8 cellular contexts compared by ENCODE assay signal in genomic region chr2:25567406-25567805, GRCh38.
A peak's percentile ranks its signal among the peaks of the same experiment; 100 is the strongest.
DNase-seq lines count a peak whose midpoint lies in the region; ATAC-seq, FAIRE-seq and TF ChIP-seq lines count a peak whose summit lies in the region.

No MANE protein-coding gene starts in this region.

- H3K27me3 Mint-ChIP-seq in activated T-helper 17 cell treated with anti-CD3 and anti-CD28 coated beads, Interleukin-2, amount 50 U/mL, for 72 hours, result no peaks in the 10 kb centered on the region

- H3K4me1 Mint-ChIP-seq in activated T-helper 17 cell treated with anti-CD3 and anti-CD28 coated beads, Interleukin-2, amount 50 U/mL, for 72 hours, result no peaks in the 10 kb centered on the region

- no peak overlapping the region for H3K4me3 Mint-ChIP-seq in activated T-helper 17 cell treated with anti-CD3 and anti-CD28 coated beads, Interleukin-2, amount 50 U/mL, for 72 hours

- H3K4me1 ChIP-seq in A673 (ENCODE audit: insufficient read depth, low read length, poor library complexity, severe bottlenecking) (peaks cover 8% of the 10 kb centered on the region), kidney (ENCODE audit: control insufficient read depth in 1 of 2, insufficient read depth in 1 of 2, low read depth in 1 of 2, low read length in 2 of 2) (peaks cover 5 to 6% of the 10 kb centered on the region in 2 donors)

- no TSS peak for BruUV-seq in A673 (replicated peaks; lab: Mats Ljungman, UMichigan)

- no peaks in the 10 kb centered on the region for H3K27me3 ChIP-seq in A673 (replicated peaks; ENCODE audit: insufficient read depth, low read depth, low read length, poor library complexity)

- H3K36me3 Mint-ChIP-seq in activated T-helper 17 cell treated with anti-CD3 and anti-CD28 coated beads, Interleukin-2, amount 50 U/mL, for 72 hours (ENCODE audit: low read depth), result no peaks in the 10 kb centered on the region

- intact Hi-C loops in A673 (cut with micrococcal nuclease; ENCODE audit: unreplicated experiment), result no loop called here
- intact Hi-C loops in kidney (cut with DNase I), result no loop called here

- CTCF ChIA-PET in A673 (lab: Charles Lee), result no interaction called here

- FAIRE-seq in kidney (lab: Jason Lieb, UNC), result peak; percentile 72

- no peak overlapping the region for H3K4me3 ChIP-seq in A673 (ENCODE audit: low read depth, low read length, poor library complexity, severe bottlenecking)
- no peak overlapping the region for H3K4me3 ChIP-seq in LNCaP clone FGC (ENCODE audit: low read depth, low read length)
- H3K4me3 ChIP-seq in kidney (ENCODE audit: low read length in 2 of 2), result no peak overlapping the region

- no peak overlapping the region for H3K9ac ChIP-seq in kidney (ENCODE audit: low read length in 2 of 2)

- H3K36me3 ChIP-seq in A673 (ENCODE audit: insufficient read depth, low read length, poor library complexity, severe bottlenecking) (no peaks in the 10 kb centered on the region), kidney (ENCODE audit: control insufficient read depth in 1 of 2, insufficient read depth in 2 of 2, low read length in 2 of 2) (no peaks in the 10 kb centered on the region)

- H3K9me3 ChIP-seq in A673 (ENCODE audit: low read depth, low read length, poor library complexity, severe bottlenecking) (no peaks in the 10 kb centered on the region), kidney (ENCODE audit: control insufficient read depth in 1 of 2, low read length in 2 of 2) (no peaks in the 10 kb centered on the region)

- POLR2A ChIA-PET in A673 (lab: Charles Lee; ENCODE audit: low non-redundant PET), result no interaction called here

- TF ChIP-seq CTCF in A673 (conservative IDR thresholded peaks at IDR 0.05; ENCODE audit: low read depth, low read length) (peak; percentile 63), LNCaP clone FGC (IDR thresholded peaks at IDR 0.05; ENCODE audit: control insufficient read depth, extremely low read depth, insufficient read depth) (peak; percentile 35; the same call in 1 of the 2 replicates), kidney (IDR thresholded peaks at IDR 0.05; ENCODE audit: borderline replicate concordance, extremely low read depth, insufficient read depth) (peak; percentile 41)

- H3K27ac Mint-ChIP-seq in activated T-helper 17 cell treated with anti-CD3 and anti-CD28 coated beads, Interleukin-2, amount 50 U/mL, for 72 hours, result no peak overlapping the region

- ATAC-seq in activated T-helper 17 cell treated with anti-CD3 and anti-CD28 coated beads, Interleukin-2, amount 50 U/mL, for 72 hours (replicated peaks), result peak; percentile 53
- ATAC-seq in GM21576 (IDR thresholded peaks at IDR 0.05; ENCODE audit: unreplicated experiment) (no peak), GM21381 (IDR thresholded peaks at IDR 0.05; ENCODE audit: unreplicated experiment) (no peak)

- DNase-seq in A673 (ENCODE audit: low spot score) (peak; percentile 67), GM03348 (ENCODE audit: low spot score) (peak; percentile 73), LNCaP clone FGC (ENCODE audit: low read depth) (no peak), kidney (no peak)
- no peak for DNase-seq in stimulated activated naive CD4-positive, alpha-beta T cell treated with Interleukin-2 at 50 U/mL for 16 hours (lab: John Stamatoyannopoulos, UW)

- no peaks in the 10 kb centered on the region for H3K9me3 Mint-ChIP-seq in activated T-helper 17 cell treated with anti-CD3 and anti-CD28 coated beads, Interleukin-2, amount 50 U/mL, for 72 hours

- H3K27ac ChIP-seq in A673 (ENCODE audit: low read depth, low read length, poor library complexity, severe bottlenecking), result peak overlapping the region; percentile 44
- H3K27ac ChIP-seq in kidney (ENCODE audit: low read depth in 2 of 2, low read length in 2 of 2), result no peak overlapping the region

Comparison
In these comparisons a context has a peak if more than half of its experiments do, and no peak if none do; other contexts are left out.
1. DNase-seq: peak in A673 (single experiment) and GM03348 (single experiment); none in LNCaP clone FGC (single experiment), kidney (single experiment) and stimulated activated naive CD4-positive, alpha-beta T cell treated with Interleukin-2 at 50 U/mL for 16 hours (single experiment).
2. Peak in every context shown above with its lines, with median percentiles within 50 percentile points of each other: CTCF ChIP-seq.